Comparison of ENCODE assay signal across 8 cellular contexts in genomic region chr1:147669475-147670318, GRCh38. TPM values are rescaled to one million over a fixed set of nuclear protein-coding genes. Genes with fewer than 3 reads are reported as not detected.
A peak's percentile ranks its signal among the peaks of the same experiment; 100 is the strongest.
DNase-seq lines count a peak whose midpoint lies in the region; ATAC-seq, FAIRE-seq and TF ChIP-seq lines count a peak whose summit lies in the region.

No MANE protein-coding gene starts in this region.

- in situ Hi-C loops in Panc1 (cut with HindIII; ENCODE audit: low pct_unique_long_range_greater_than_20kb, low sequenced_read_pairs), result no loop called here

- no peaks in the 10 kb centered on the region for H3K27me3 ChIP-seq in Panc1 (ENCODE audit: control insufficient read depth, insufficient read depth, low read length)

- H3K4me1 ChIP-seq in Panc1 (ENCODE audit: control insufficient read depth, insufficient read depth, low read length), result peaks cover 8% of the 10 kb centered on the region; the same call in 1 of the 2 replicates

- DNase-seq in CD1c-positive myeloid dendritic cell (ENCODE audit: extremely low spot score), result peak; percentile 24
- DNase-seq in GM19239 (ENCODE audit: insufficient read length, low spot score), result peak; percentile 24
- DNase-seq in Panc1 (ENCODE audit: low read depth, low spot score), result no peak
- peak in 3 of 4 experiments; percentile 14 to 47 (median 41) for DNase-seq in activated naive CD4-positive, alpha-beta T cell (lab: John Stamatoyannopoulos, UW)
- peak; percentile 26 for DNase-seq in globus pallidus (ENCODE audit: low spot score)
- DNase-seq in nucleus accumbens (lab: John Stamatoyannopoulos, UW), result peak in 46 of 56 donors; percentile 6 to 62 (median 44)
- peak; percentile 56 for DNase-seq in ureter (ENCODE audit: low spot score)

- CTCF ChIA-PET in Panc1 (lab: Charles Lee), result interaction anchor here (0.8 kb wide), 1 partner anchor 8 kb away, joined by 3 read pairs; no protein-coding TSS in a partner anchor

- no TSS peak for BruUV-seq in Panc1 (replicated peaks; lab: Mats Ljungman, UMichigan)

- ATAC-seq in HG03378 (IDR thresholded peaks at IDR 0.05; ENCODE audit: unreplicated experiment), result peak; percentile 31
- peak; percentile 69 for ATAC-seq in Panc1

- no peaks in the 10 kb centered on the region for H3K9me3 ChIP-seq in Panc1 (ENCODE audit: control insufficient read depth, insufficient read depth, low read depth, low read length)

- no peak for FAIRE-seq in GM19239 (lab: Jason Lieb, UNC)

- peak overlapping the region; percentile 90 to 92 for H3K4me3 ChIP-seq in Panc1 (ENCODE audit: low read depth in 2 of 2, low read length in 2 of 2)

- POLR2A ChIA-PET in Panc1 (lab: Charles Lee), result no interaction called here

- TF ChIP-seq CTCF in Panc1 (IDR thresholded peaks at IDR 0.05), result no peak

- H3K36me3 ChIP-seq in Panc1 (ENCODE audit: control insufficient read depth, insufficient read depth, low read length), result no peaks in the 10 kb centered on the region

- peak overlapping the region; percentile 88 for H3K27ac ChIP-seq in Panc1 (ENCODE audit: low read length)

- intact Hi-C loops in Panc1 (cut with micrococcal nuclease; ENCODE audit: unreplicated experiment), result no loop called here

RNA-seq across cellular contexts. Expression of gene ACP6, which starts 0.6 kb away (rescaled TPM):
- 12.0 TPM for total RNA-seq in Panc1 (2021; ENCODE audit: unreplicated experiment)
- polyA plus RNA-seq in Panc1 (2012; ENCODE audit: insufficient read length), result 12.3 TPM
- total RNA-seq in ureter, result 64.9 TPM
